ENCODE assay signal across 16 cellular contexts in the genomic region with DNA sequence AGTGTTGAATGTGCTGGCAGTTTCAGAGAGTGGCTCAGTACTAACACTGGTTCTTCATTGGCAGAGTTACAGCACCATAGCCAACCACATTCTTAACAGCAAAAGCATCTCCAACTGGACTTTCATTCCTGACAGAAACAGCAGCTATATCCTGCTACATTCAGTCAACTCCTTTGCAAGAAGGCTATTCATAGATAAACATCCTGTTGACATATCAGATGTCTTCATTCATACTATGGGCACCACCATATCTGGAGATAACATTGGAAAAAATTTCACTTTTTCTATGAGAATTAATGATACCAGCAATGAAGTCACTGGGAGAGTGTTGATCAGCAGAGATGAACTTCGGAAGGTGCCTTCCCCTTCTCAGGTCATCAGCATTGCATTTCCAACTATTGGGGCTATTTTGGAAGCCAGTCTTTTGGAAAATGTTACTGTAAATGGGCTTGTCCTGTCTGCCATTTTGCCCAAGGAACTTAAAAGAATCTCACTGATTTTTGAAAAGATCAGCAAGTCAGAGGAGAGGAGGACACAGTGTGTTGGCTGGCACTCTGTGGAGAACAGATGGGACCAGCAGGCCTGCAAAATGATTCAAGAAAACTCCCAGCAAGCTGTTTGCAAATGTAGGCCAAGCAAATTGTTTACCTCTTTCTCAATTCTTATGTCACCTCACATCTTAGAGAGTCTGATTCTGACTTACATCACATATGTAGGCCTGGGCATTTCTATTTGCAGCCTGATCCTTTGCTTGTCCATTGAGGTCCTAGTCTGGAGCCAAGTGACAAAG. TPM values are rescaled to one million over a fixed set of nuclear protein-coding genes. Genes with fewer than 3 reads are reported as not detected.
DNase-seq lines count a peak whose midpoint lies in the region; ATAC-seq and TF ChIP-seq lines count a peak whose summit lies in the region.
"Had no signal": no experiment of that assay in that cellular context is flagged by ENCODE, and none has a peak within 500 bp of the region (broad histone marks: within the 10 kb centered on the region; RNA-seq: fewer than 3 reads in every experiment).

No MANE protein-coding gene starts in this region.

- no peaks in the 10 kb centered on the region for H3K36me3 Mint-ChIP-seq in activated naive CD4-positive, alpha-beta T cell treated with anti-CD3 and anti-CD28 coated beads for 36 hours (ENCODE audit: low read depth)
- H3K36me3 Mint-ChIP-seq: CD14-positive monocyte; CD8-positive, alpha-beta T cell; IgD-negative memory B cell had no signal

- no peak overlapping the region for H3K27ac Mint-ChIP-seq in activated naive CD4-positive, alpha-beta T cell treated with anti-CD3 and anti-CD28 coated beads for 36 hours
- H3K27ac Mint-ChIP-seq: CD8-positive, alpha-beta T cell; H9; IgD-negative memory B cell had no signal

- intact Hi-C loops in activated naive CD4-positive, alpha-beta T cell treated with anti-CD3 and anti-CD28 coated beads for 36 hours (cut with micrococcal nuclease), result no loop called here

- H3K27me3 ChIP-seq in foreskin keratinocyte, result peaks cover 3% of the 10 kb centered on the region

- CTCF ChIA-PET in activated naive CD4-positive, alpha-beta T cell treated with anti-CD3 and anti-CD28 coated beads for 36 hours (lab: Charles Lee), result interaction anchor here (0.5 kb wide), 1 partner anchor 70 kb away, joined by 3 read pairs; no protein-coding TSS in a partner anchor

- ATAC-seq in foreskin keratinocyte (peak; percentile 37), HG03108 (IDR thresholded peaks at IDR 0.05; ENCODE audit: unreplicated experiment) (no peak), GM21528 (IDR thresholded peaks at IDR 0.05; ENCODE audit: low FRiP score, unreplicated experiment) (no peak)
- ATAC-seq: A549; CD8-positive, alpha-beta T cell had no signal

- peaks cover 13% of the 10 kb centered on the region for H3K27me3 Mint-ChIP-seq in activated naive CD4-positive, alpha-beta T cell treated with anti-CD3 and anti-CD28 coated beads for 36 hours (ENCODE audit: low read depth)

- H3K4me3 Mint-ChIP-seq in activated naive CD4-positive, alpha-beta T cell treated with anti-CD3 and anti-CD28 coated beads for 36 hours, result no peak overlapping the region
- H3K4me3 Mint-ChIP-seq: CD14-positive monocyte; CD8-positive, alpha-beta T cell; H9; IgD-negative memory B cell had no signal

- H3K4me1 ChIP-seq in foreskin keratinocyte, result no peaks in the 10 kb centered on the region
- H3K4me1 ChIP-seq: A549 had no signal

- H3K27ac ChIP-seq in angular gyrus (ENCODE audit: low read depth, low read length) (peak overlapping the region; percentile 42), foreskin keratinocyte (no peak overlapping the region)
- H3K27ac ChIP-seq: A549 had no signal

- peak; percentile 28 for DNase-seq in DMS 273 treated with DMSO at 0.1 percent for 48 hours (lab: John Stamatoyannopoulos, UW)
- no peak for DNase-seq in foreskin keratinocyte
- peak; percentile 52 for DNase-seq in superior temporal gyrus (ENCODE audit: extremely low spot score)
- DNase-seq in activated naive CD4-positive, alpha-beta T cell treated with anti-CD3 and anti-CD28 coated beads for 36 hours, result no peak
- DNase-seq: CD8-positive, alpha-beta T cell; COR-L47; DMS79; GOT3; H9 had no signal

- H3K9me3 Mint-ChIP-seq in activated naive CD4-positive, alpha-beta T cell treated with anti-CD3 and anti-CD28 coated beads for 36 hours, result no peaks in the 10 kb centered on the region
- H3K9me3 Mint-ChIP-seq: CD8-positive, alpha-beta T cell; H9 had no signal

- TF ChIP-seq CTCF in foreskin keratinocyte (conservative IDR thresholded peaks at IDR 0.05), result no peak

- H3K4me1 Mint-ChIP-seq in activated naive CD4-positive, alpha-beta T cell treated with anti-CD3 and anti-CD28 coated beads for 36 hours (ENCODE audit: low read depth), result no peaks in the 10 kb centered on the region
- H3K4me1 Mint-ChIP-seq: CD14-positive monocyte, H9, IgD-negative memory B cell had no signal

RNA-seq across cellular contexts. Expression of gene ADGRF4, which starts 17.0 kb away (rescaled TPM):
- total RNA-seq in foreskin keratinocyte, result 2.8 and 3.3 TPM in 2 replicates
- 1.4 and 2.0 TPM in 2 replicates for polyA plus RNA-seq in foreskin keratinocyte
- total RNA-seq in activated naive CD4-positive, alpha-beta T cell treated with anti-CD3 and anti-CD28 coated beads for 36 hours, result not detected
- total RNA-seq: CD8-positive, alpha-beta T cell; H9 had no signal
- polyA plus RNA-seq: AG04450, CD14-positive monocyte, IgD-negative memory B cell had no signal

Comparison
In these comparisons a context has a peak if more than half of its experiments do, and no peak if none do; other contexts are left out.
1. DNase-seq: peak in DMS 273 treated with DMSO at 0.1 percent for 48 hours (single experiment) and superior temporal gyrus (single experiment); none in foreskin keratinocyte (0 of 2) and activated naive CD4-positive, alpha-beta T cell treated with anti-CD3 and anti-CD28 coated beads for 36 hours (single experiment).